ENCODE assay signal across 1 cellular context in genomic region chr16:20243731-20244281, GRCh38.
TF ChIP-seq lines count a peak whose summit lies in the region.

No MANE protein-coding gene starts in this region.

TF ChIP-seq in GM23338, 12 proteins besides CTCF, POLR2A, EP300 and RAD21 (continued from another document):
- no peak for TF ChIP-seq ZNF462 (CRISPR knock-in tag; IDR thresholded peaks at IDR 0.05)
- TF ChIP-seq EZH2 (IDR thresholded peaks at IDR 0.05; ENCODE audit: low read depth, unreplicated experiment), result no peak
- no peak for TF ChIP-seq JUNB (IDR thresholded peaks at IDR 0.05; ENCODE audit: unreplicated experiment)
- no peak for TF ChIP-seq POLR2AphosphoS5 (IDR thresholded peaks at IDR 0.05; ENCODE audit: low read depth)
- TF ChIP-seq ETS1 (IDR thresholded peaks at IDR 0.05), result no peak
TF ChIP-seq in GM23338: peak in this region for 0.
